ENCODE assay signal across 8 cellular contexts in the genomic region with DNA sequence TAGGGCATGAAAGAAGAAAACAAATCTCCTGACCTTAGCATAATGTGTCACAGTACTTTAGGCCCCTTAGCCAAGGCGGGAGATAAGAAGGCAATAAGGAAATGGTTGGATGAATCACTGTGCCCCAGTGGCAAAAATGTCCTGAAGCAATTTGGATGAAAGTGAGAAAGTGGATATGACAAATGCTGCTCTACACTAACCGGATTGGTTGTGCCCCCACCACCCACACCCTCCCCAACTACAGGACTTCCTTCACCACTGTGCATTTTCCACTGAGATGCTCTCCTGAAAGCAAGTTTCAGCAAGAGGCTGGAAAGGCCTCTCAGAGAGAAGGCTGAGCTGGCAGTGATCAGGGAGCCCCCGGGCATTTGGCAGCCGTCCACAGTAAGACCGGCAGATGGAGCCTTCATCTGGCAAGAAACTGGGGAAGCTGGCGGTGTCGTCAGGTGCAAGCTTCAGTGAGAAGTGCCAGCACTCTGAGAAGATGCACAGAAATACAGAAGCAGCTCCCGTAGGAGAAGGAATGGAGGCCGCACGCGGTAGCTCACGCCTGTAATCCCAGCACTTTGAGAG.
DNase-seq lines count a peak whose midpoint lies in the region; ATAC-seq and TF ChIP-seq lines count a peak whose summit lies in the region.

No MANE protein-coding gene starts in this region.

- H3K27me3 ChIP-seq in CD4-positive, alpha-beta memory T cell (ENCODE audit: insufficient read depth, low read length): no peaks in the 10 kb centered on the region

- H3K27ac Mint-ChIP-seq in CD4-positive, alpha-beta memory T cell: peak overlapping the region in 2 of 7 donors; percentile 21 to 76

- H3K4me3 Mint-ChIP-seq in CD4-positive, alpha-beta memory T cell: no peak overlapping the region

- TF ChIP-seq CTCF in VCaP (conservative IDR thresholded peaks at IDR 0.05) (peak; percentile 18; the same call in 1 of the 2 replicates), foreskin fibroblast (IDR thresholded peaks at IDR 0.05; ENCODE audit: low read depth, low read length) (no peak)

- no peaks in the 10 kb centered on the region for H3K4me1 ChIP-seq in CD4-positive, alpha-beta memory T cell (ENCODE audit: insufficient read depth, low read length)

- H3K4me3 ChIP-seq in foreskin fibroblast (ENCODE audit: low read depth in 1 of 2, low read length in 2 of 2): no peak overlapping the region
- H3K4me3 ChIP-seq in CD4-positive, alpha-beta memory T cell (ENCODE audit: low read length in 2 of 2): no peak overlapping the region

- no peaks in the 10 kb centered on the region for H3K9me3 Mint-ChIP-seq in CD4-positive, alpha-beta memory T cell

- DNase-seq in DMS 273 treated with DMSO at 0.1 percent for 48 hours (lab: John Stamatoyannopoulos, UW): peak; percentile 92
- peak; percentile 48 for DNase-seq in NAMALWA (ENCODE audit: low spot score)
- DNase-seq in foreskin fibroblast: peak; percentile 83 to 90
- peak; percentile 39 to 52 for DNase-seq in stimulated activated CD4-positive, alpha-beta T cell treated with anti-CD3 and anti-CD28 coated beads, Interleukin-2, amount 100 ng/mL, for 48 hours
- no peak for DNase-seq in CD4-positive, alpha-beta memory T cell
- DNase-seq in effector CD8-positive, alpha-beta T cell (lab: John Stamatoyannopoulos, UW): no peak

- CTCF ChIA-PET in CD4-positive, alpha-beta memory T cell (lab: Charles Lee; ENCODE audit: partially characterized antibody): no interaction called here

- no peaks in the 10 kb centered on the region for H3K36me3 ChIP-seq in CD4-positive, alpha-beta memory T cell (ENCODE audit: insufficient read depth, low read length)

- POLR2A ChIA-PET in CD4-positive, alpha-beta memory T cell (lab: Charles Lee; ENCODE audit: partially characterized antibody): interaction anchor here (0.6 kb wide), 1 partner anchor 14 kb away, joined by 3 read pairs; no protein-coding TSS in a partner anchor

- no peaks in the 10 kb centered on the region for H3K4me1 Mint-ChIP-seq in CD4-positive, alpha-beta memory T cell

- H3K9me3 ChIP-seq in CD4-positive, alpha-beta memory T cell (ENCODE audit: control insufficient read depth in 1 of 2, low read length in 2 of 2): no peaks in the 10 kb centered on the region

- H3K27ac ChIP-seq in VCaP: peak overlapping the region; percentile 84
- no peak overlapping the region for H3K27ac ChIP-seq in CD4-positive, alpha-beta memory T cell (ENCODE audit: low read depth, low read length)

- H3K27me3 Mint-ChIP-seq in CD4-positive, alpha-beta memory T cell: no peaks in the 10 kb centered on the region

- intact Hi-C loops in CD4-positive, alpha-beta memory T cell (cut with micrococcal nuclease): no loop called here

- no peak for ATAC-seq in HG03565 (IDR thresholded peaks at IDR 0.05; ENCODE audit: unreplicated experiment)

- H3K36me3 Mint-ChIP-seq in CD4-positive, alpha-beta memory T cell: no peaks in the 10 kb centered on the region

Comparison
In these comparisons a context has a peak if more than half of its experiments do, and no peak if none do; other contexts are left out.
1. DNase-seq: peak in DMS 273 treated with DMSO at 0.1 percent for 48 hours (single experiment), NAMALWA (single experiment), foreskin fibroblast (2 of 2) and stimulated activated CD4-positive, alpha-beta T cell treated with anti-CD3 and anti-CD28 coated beads, Interleukin-2, amount 100 ng/mL, for 48 hours (2 of 2); none in CD4-positive, alpha-beta memory T cell (0 of 5) and effector CD8-positive, alpha-beta T cell (single experiment).